1 cellular context compared by ENCODE assay signal in genomic region chr19:46660601-46661019, GRCh38.
TF ChIP-seq lines count a peak whose summit lies in the region.

No MANE protein-coding gene starts in this region.

TF ChIP-seq in GM12878, 131 proteins besides CTCF, POLR2A, EP300 and RAD21:
- TF ChIP-seq RELA (IDR thresholded peaks at IDR 0.05; ENCODE audit: borderline replicate concordance, partially characterized antibody) = no peak
- peak; percentile 26; the same call in 1 of the 2 replicates for TF ChIP-seq IKZF1 (conservative IDR thresholded peaks at IDR 0.05)
- TF ChIP-seq LARP7 (IDR thresholded peaks at IDR 0.05) = 0 out of 2 replicates have a peak, but pooled peaks have one; percentile 50
- TF ChIP-seq DPF2 (IDR thresholded peaks at IDR 0.05) = 0 out of 2 replicates have a peak, but pooled peaks have one; percentile 39
- TF ChIP-seq NR2F1 (conservative IDR thresholded peaks at IDR 0.05) = 0 out of 2 replicates have a peak, but pooled peaks have one; percentile 12
- 0 out of 2 replicates have a peak, but pooled peaks have one; percentile 21 for TF ChIP-seq PRDM15 (CRISPR knock-in tag; IDR thresholded peaks at IDR 0.05)
- TF ChIP-seq MEF2A (IDR thresholded peaks at IDR 0.05; ENCODE audit: insufficient read depth, low read depth, low read length) = no peak
- TF ChIP-seq POLR2AphosphoS2 (IDR thresholded peaks at IDR 0.05; ENCODE audit: low read depth, low read length) = no peak
- no peak for TF ChIP-seq CBFB (IDR thresholded peaks at IDR 0.05; ENCODE audit: low read depth)
- 0 out of 2 replicates have a peak, but pooled peaks have one; percentile 10 for TF ChIP-seq PAX5 (IDR thresholded peaks at IDR 0.05; ENCODE audit: borderline replicate concordance, low read depth, low read length)
- TF ChIP-seq NKRF (conservative IDR thresholded peaks at IDR 0.05) = 0 out of 2 replicates have a peak, but pooled peaks have one; percentile 51
